In genomic region chr10:79042639-79043411, GRCh38 we compare ENCODE assay signal across 17 cellular contexts. TPM values are rescaled to one million over a fixed set of nuclear protein-coding genes. Genes with fewer than 3 reads are reported as not detected.
DNase-seq lines count a peak whose midpoint lies in the region; ATAC-seq and TF ChIP-seq lines count a peak whose summit lies in the region.
"Had no signal": no experiment of that assay in that cellular context is flagged by ENCODE, and none has a peak within 500 bp of the region (broad histone marks: within the 10 kb centered on the region; RNA-seq: fewer than 3 reads in every experiment).

No MANE protein-coding gene starts in this region.

- H3F3A ChIP-seq in PC-3 (ENCODE audit: low read length, unreplicated experiment) = no peaks in the 10 kb centered on the region

- H3K79me2 ChIP-seq in PC-3 (ENCODE audit: low read length) = no peaks in the 10 kb centered on the region

- H3K4me3 Mint-ChIP-seq in CD4-positive, CD25-positive, alpha-beta regulatory T cell = peak overlapping the region in 2 of 4 donors; percentile 0 to 2
- peak overlapping the region in 1 of 8 donors; percentile 17 for H3K4me3 Mint-ChIP-seq in CD4-positive, alpha-beta memory T cell
- H3K4me3 Mint-ChIP-seq in endodermal cell = no peak overlapping the region
- H3K4me3 Mint-ChIP-seq: CD14-positive monocyte, H9, HFFc6 had no signal

- no peak for ATAC-seq in CD4-positive, CD25-positive, alpha-beta regulatory T cell (ENCODE audit: low read depth in 2 of 2)
- ATAC-seq in PC-3 (no peak), upper lobe of left lung (ENCODE audit: low FRiP score in 2 of 2) (no peak)
- ATAC-seq: A549 had no signal

- 85 to 94% methylated on average over 3 of the region's 3 CpGs for whole genome bisulfite sequencing in endodermal cell (ENCODE audit: insufficient coverage in 1 of 2, insufficient read length in 1 of 2), 2 experiments
- WGBS in upper lobe of left lung, 2 donors = 84 to 86% methylated on average over 3 of the region's 3 CpGs

- H3K4me2 ChIP-seq in PC-3 (ENCODE audit: low read length) = no peak overlapping the region
- H3K4me2 ChIP-seq: A549 had no signal

- intact Hi-C loops in CD4-positive, alpha-beta memory T cell (cut with micrococcal nuclease) = no loop called here
- intact Hi-C loops in PC-3 (cut with micrococcal nuclease) = no loop called here

- BruUV-seq in PC-3 (replicated peaks; lab: Mats Ljungman, UMichigan) = no TSS peak

- H3K36me3 Mint-ChIP-seq in CD4-positive, CD25-positive, alpha-beta regulatory T cell = no peaks in the 10 kb centered on the region
- no peaks in the 10 kb centered on the region for H3K36me3 Mint-ChIP-seq in CD4-positive, alpha-beta memory T cell
- no peaks in the 10 kb centered on the region for H3K36me3 Mint-ChIP-seq in endodermal cell (ENCODE audit: low read depth)
- H3K36me3 Mint-ChIP-seq: CD14-positive monocyte had no signal

- no peak overlapping the region for H2AFZ ChIP-seq in PC-3 (ENCODE audit: low read length)
- H2AFZ ChIP-seq: GM23248 had no signal

- H3K9me3 ChIP-seq in CD4-positive, CD25-positive, alpha-beta regulatory T cell (ENCODE audit: control insufficient read depth in 2 of 2, low read length in 2 of 2) = no peaks in the 10 kb centered on the region
- H3K9me3 ChIP-seq in CD4-positive, alpha-beta memory T cell (ENCODE audit: control insufficient read depth in 1 of 2, low read length in 2 of 2) = no peaks in the 10 kb centered on the region
- H3K9me3 ChIP-seq in PC-3 (ENCODE audit: low read length) (no peaks in the 10 kb centered on the region), endodermal cell (ENCODE audit: control insufficient read depth, low read length) (no peaks in the 10 kb centered on the region), upper lobe of left lung (no peaks in the 10 kb centered on the region)
- H3K9me3 ChIP-seq: A549 had no signal

- CTCF ChIA-PET in CD4-positive, alpha-beta memory T cell (lab: Charles Lee; ENCODE audit: partially characterized antibody) = no interaction called here
- CTCF ChIA-PET in PC-3 (lab: Charles Lee) = no interaction called here

- peaks cover 3% of the 10 kb centered on the region for H3K27me3 ChIP-seq in CD4-positive, CD25-positive, alpha-beta regulatory T cell (ENCODE audit: control insufficient read depth, insufficient read depth, low read length)
- H3K27me3 ChIP-seq in CD4-positive, alpha-beta memory T cell (ENCODE audit: insufficient read depth, low read length) = no peaks in the 10 kb centered on the region
- H3K27me3 ChIP-seq in PC-3 (ENCODE audit: low read length) (peaks cover 41% of the 10 kb centered on the region), endodermal cell (ENCODE audit: control insufficient read depth, insufficient read depth, low read length, poor library complexity, severe bottlenecking) (no peaks in the 10 kb centered on the region), upper lobe of left lung (no peaks in the 10 kb centered on the region)

- peaks cover 29 to 60% (median 38%) of the 10 kb centered on the region in 4 donors for H3K4me1 Mint-ChIP-seq in CD4-positive, CD25-positive, alpha-beta regulatory T cell
- peaks cover 32 to 58% (median 47%) of the 10 kb centered on the region in 4 donors for H3K4me1 Mint-ChIP-seq in CD4-positive, alpha-beta memory T cell
- peaks cover 21% of the 10 kb centered on the region for H3K4me1 Mint-ChIP-seq in endodermal cell

- no peak overlapping the region for H3K27ac ChIP-seq in CD4-positive, CD25-positive, alpha-beta regulatory T cell (ENCODE audit: insufficient read depth, low read length, poor library complexity, severe bottlenecking)
- no peak overlapping the region for H3K27ac ChIP-seq in CD4-positive, alpha-beta memory T cell (ENCODE audit: low read depth, low read length)
- no peak overlapping the region for H3K27ac ChIP-seq in PC-3 (ENCODE audit: low read length)
- no peak overlapping the region for H3K27ac ChIP-seq in endodermal cell (ENCODE audit: low read depth, low read length)
- no peak overlapping the region for H3K27ac ChIP-seq in upper lobe of left lung
- H3K27ac ChIP-seq: A549, GM23248 had no signal

- peaks cover 0 to 4% (median 2%) of the 10 kb centered on the region in 7 donors for H3K9me3 Mint-ChIP-seq in CD4-positive, CD25-positive, alpha-beta regulatory T cell
- H3K9me3 Mint-ChIP-seq in CD4-positive, alpha-beta memory T cell = no peaks in the 10 kb centered on the region
- no peaks in the 10 kb centered on the region for H3K9me3 Mint-ChIP-seq in endodermal cell
- H3K9me3 Mint-ChIP-seq: CD14-positive monocyte, H9, HFFc6 had no signal

- H3K27ac Mint-ChIP-seq in CD4-positive, CD25-positive, alpha-beta regulatory T cell = peak overlapping the region; percentile 7 to 39 (median 33)
- peak overlapping the region in 6 of 7 donors; percentile 5 to 61 (median 40) for H3K27ac Mint-ChIP-seq in CD4-positive, alpha-beta memory T cell
- no peak overlapping the region for H3K27ac Mint-ChIP-seq in endodermal cell
- H3K27ac Mint-ChIP-seq: CD14-positive monocyte, H9, HFFc6 had no signal

- DNase-seq in CD4-positive, CD25-positive, alpha-beta regulatory T cell = no peak
- DNase-seq in CD4-positive, alpha-beta memory T cell = no peak
- DNase-seq in PC-3 (peak; percentile 42), endodermal cell (no peak), upper lobe of left lung (no peak), HUDEP-2 (lab: John Stamatoyannopoulos, UW; ENCODE audit: unreplicated experiment in 76 of 76) (no peak), HCEC 1CT (no peak)
- DNase-seq: DMS153, DND-41, GDM1, GM23248, H9, HFFc6, Kasumi-1, KBM-7 had no signal

- H4K20me1 ChIP-seq in PC-3 (ENCODE audit: low read length) = no peaks in the 10 kb centered on the region

- H3K9ac ChIP-seq in PC-3 (ENCODE audit: low read length) = no peak overlapping the region
- H3K9ac ChIP-seq in endodermal cell (ENCODE audit: extremely low read depth, low read length, poor library complexity, severe bottlenecking) = no peak overlapping the region
- H3K9ac ChIP-seq: GM23248 had no signal

- peaks cover 12% of the 10 kb centered on the region for H3K27me3 Mint-ChIP-seq in CD4-positive, CD25-positive, alpha-beta regulatory T cell
- no peaks in the 10 kb centered on the region for H3K27me3 Mint-ChIP-seq in CD4-positive, alpha-beta memory T cell
- H3K27me3 Mint-ChIP-seq in endodermal cell (ENCODE audit: insufficient read depth) = peaks cover 2% of the 10 kb centered on the region

- POLR2A ChIA-PET in CD4-positive, alpha-beta memory T cell (lab: Charles Lee; ENCODE audit: partially characterized antibody) = interaction anchor here (0.6 to 1.2 kb wide), 2 partner anchors 68 to 822 kb away, joined by 3 read pairs; no protein-coding TSS in a partner anchor
- POLR2A ChIA-PET in PC-3 (lab: Charles Lee; ENCODE audit: unreplicated experiment) = no interaction called here

- no peak for TF ChIP-seq EP300 in upper lobe of left lung (IDR thresholded peaks at IDR 0.05)

- H3K9me2 ChIP-seq in PC-3 (replicated peaks; ENCODE audit: low read length) = no peaks in the 10 kb centered on the region

- no peak overlapping the region for H3K4me3 ChIP-seq in CD4-positive, CD25-positive, alpha-beta regulatory T cell (ENCODE audit: low read depth, low read length)
- H3K4me3 ChIP-seq in CD4-positive, alpha-beta memory T cell (ENCODE audit: low read length in 2 of 2) = no peak overlapping the region
- H3K4me3 ChIP-seq in PC-3 (ENCODE audit: low read length) (no peak overlapping the region), endodermal cell (ENCODE audit: low read length) (no peak overlapping the region), upper lobe of left lung (no peak overlapping the region)
- H3K4me3 ChIP-seq: A549, GM23248 had no signal

- TF ChIP-seq POLR2A in upper lobe of left lung (IDR thresholded peaks at IDR 0.05) = no peak

- H3K4me1 ChIP-seq in CD4-positive, CD25-positive, alpha-beta regulatory T cell (ENCODE audit: control insufficient read depth, insufficient read depth, low read length, poor library complexity, severe bottlenecking) = peaks cover 18% of the 10 kb centered on the region
- peaks cover 47% of the 10 kb centered on the region for H3K4me1 ChIP-seq in CD4-positive, alpha-beta memory T cell (ENCODE audit: insufficient read depth, low read length)
- no peaks in the 10 kb centered on the region for H3K4me1 ChIP-seq in PC-3 (ENCODE audit: insufficient read depth, low read length)
- no peaks in the 10 kb centered on the region for H3K4me1 ChIP-seq in endodermal cell (ENCODE audit: control insufficient read depth, insufficient read depth, low read length)
- peaks cover 3 to 13% (median 9%) of the 10 kb centered on the region in 4 donors for H3K4me1 ChIP-seq in upper lobe of left lung

- no peaks in the 10 kb centered on the region for H3K36me3 ChIP-seq in CD4-positive, CD25-positive, alpha-beta regulatory T cell (ENCODE audit: control insufficient read depth, insufficient read depth, low read length)
- no peaks in the 10 kb centered on the region for H3K36me3 ChIP-seq in CD4-positive, alpha-beta memory T cell (ENCODE audit: insufficient read depth, low read length)
- H3K36me3 ChIP-seq in PC-3 (ENCODE audit: low read depth, low read length) (no peaks in the 10 kb centered on the region), endodermal cell (ENCODE audit: control insufficient read depth, insufficient read depth, low read length) (no peaks in the 10 kb centered on the region), upper lobe of left lung (no peaks in the 10 kb centered on the region)

- TF ChIP-seq CTCF in PC-3 (conservative IDR thresholded peaks at IDR 0.05; ENCODE audit: low read depth, low read length) = peak; percentile 52; the same call in 1 of the 2 replicates
- peak; percentile 17 for TF ChIP-seq CTCF in endodermal cell (conservative IDR thresholded peaks at IDR 0.05)
- no peak for TF ChIP-seq CTCF in upper lobe of left lung (IDR thresholded peaks at IDR 0.05)

RNA-seq across cellular contexts. Expression of gene ZMIZ1, which starts 25.9 kb away (rescaled TPM):
- total RNA-seq in CD4-positive, CD25-positive, alpha-beta regulatory T cell = 34.8 TPM
- 1 to 10 TPM; 1.5 to 2.3 (median 1.9) TPM for polyA plus RNA-seq in CD4-positive, CD25-positive, alpha-beta regulatory T cell
- total RNA-seq in CD4-positive, alpha-beta memory T cell = 10 to 100 TPM; 23.1 to 25.4 TPM
- 1 to 10 TPM in 1 of 2 donors, under 1 TPM in 1; 0.58 to 4.9 TPM for polyA plus RNA-seq in CD4-positive, alpha-beta memory T cell
- total RNA-seq in PC-3 (2014; rRNA removed) (55.4 and 84.2 TPM in 2 replicates), endodermal cell (10 to 100 TPM; 65.3 to 67.5 TPM), upper lobe of left lung (10 to 100 TPM; 51.0 to 99.2 (median 91.8) TPM)
- 77.5 TPM for polyA plus RNA-seq in endodermal cell (2013, experiment 1 of 2)
- 68.6 TPM for polyA plus RNA-seq in endodermal cell (2013, experiment 2 of 2)

Comparison
In these comparisons a context has a peak if more than half of its experiments do, and no peak if none do; other contexts are left out.
1. CTCF ChIP-seq: peak in PC-3 (single experiment) and endodermal cell (single experiment); none in upper lobe of left lung (0 of 6).